8 cellular contexts compared by ENCODE assay signal in the genomic region with DNA sequence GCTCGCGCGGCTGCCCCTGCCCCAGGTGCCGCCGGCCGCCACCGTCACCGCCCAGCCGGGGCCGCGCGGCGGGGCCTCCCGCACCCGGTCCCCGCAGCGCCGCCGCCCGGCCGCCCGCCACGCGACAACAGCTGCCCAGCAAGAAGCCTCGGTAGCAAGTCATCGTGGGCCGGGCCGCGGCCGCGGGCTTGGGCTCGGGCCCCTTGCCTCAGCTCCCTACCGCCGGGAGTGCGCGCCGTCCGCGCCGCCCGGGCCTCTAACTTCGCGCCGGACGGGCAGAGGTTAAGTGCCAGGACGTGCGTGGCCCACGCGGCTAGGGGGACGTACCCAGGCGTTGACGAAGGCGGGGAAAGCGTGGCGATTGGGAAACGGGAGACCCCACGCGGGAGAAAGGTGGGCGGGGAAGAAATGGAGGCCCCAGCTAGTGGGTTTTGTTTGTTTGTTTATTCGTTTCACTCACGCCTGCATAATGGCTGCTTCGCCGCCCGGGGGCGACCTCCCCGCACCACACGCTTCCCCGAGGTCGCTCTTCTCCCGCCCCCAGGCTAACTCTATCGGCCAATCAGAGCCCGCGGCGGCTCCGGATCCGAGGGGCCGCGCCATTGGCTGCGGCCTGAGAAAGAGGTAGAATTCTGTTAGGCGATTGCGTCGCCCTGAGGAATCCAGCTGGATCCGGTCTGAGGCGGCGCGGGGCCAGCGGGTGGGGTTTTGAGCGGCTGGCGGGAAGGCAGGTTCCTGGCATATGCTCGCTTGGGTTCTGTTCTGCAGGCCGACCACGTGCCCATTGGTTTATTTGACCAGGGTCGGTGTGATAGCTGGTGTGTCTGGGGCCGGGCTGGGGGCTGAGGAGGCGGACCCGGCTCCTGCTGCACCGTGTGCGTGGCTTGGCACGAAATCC. TPM values are rescaled to one million over a fixed set of nuclear protein-coding genes. Genes with fewer than 3 reads are reported as not detected.
DNase-seq lines count a peak whose midpoint lies in the region; ATAC-seq and TF ChIP-seq lines count a peak whose summit lies in the region.

A gene with protein sequence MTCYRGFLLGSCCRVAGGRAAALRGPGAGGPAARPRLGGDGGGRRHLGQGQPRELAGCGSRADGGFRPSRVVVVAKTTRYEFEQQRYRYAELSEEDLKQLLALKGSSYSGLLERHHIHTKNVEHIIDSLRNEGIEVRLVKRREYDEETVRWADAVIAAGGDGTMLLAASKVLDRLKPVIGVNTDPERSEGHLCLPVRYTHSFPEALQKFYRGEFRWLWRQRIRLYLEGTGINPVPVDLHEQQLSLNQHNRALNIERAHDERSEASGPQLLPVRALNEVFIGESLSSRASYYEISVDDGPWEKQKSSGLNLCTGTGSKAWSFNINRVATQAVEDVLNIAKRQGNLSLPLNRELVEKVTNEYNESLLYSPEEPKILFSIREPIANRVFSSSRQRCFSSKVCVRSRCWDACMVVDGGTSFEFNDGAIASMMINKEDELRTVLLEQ (minus strand): TSS at position 290 of the 898 bp plus-strand sequence. CDS start 127 bp downstream, at position 163.

- H3K4me3 ChIP-seq in GM12864 (ENCODE audit: low read depth, low read length): peak within 1 kb of the TSS; percentile 87

- peak; percentile 74 for TF ChIP-seq CTCF in GM12864 (IDR thresholded peaks at IDR 0.05; ENCODE audit: low read depth, low read length, missing control alignments)

- DNase-seq in GM12864 (ENCODE audit: low read depth) (peak; percentile 72), NCI-H1092 treated with DMSO at 0.1 percent for 48 hours (lab: John Stamatoyannopoulos, UW) (peak; percentile 91), SKM-1 (lab: John Stamatoyannopoulos, UW; ENCODE audit: unreplicated experiment) (peak; percentile 95), glomerular endothelial cell (ENCODE audit: extremely low read depth, low read depth, low spot score) (peak; percentile 65), occipital lobe (lab: John Stamatoyannopoulos, UW) (peak; percentile 99)
- DNase-seq in activated naive CD4-positive, alpha-beta T cell treated with anti-CD3 and anti-CD28 coated beads, Interleukin-2, amount 50 U/mL, for 72 hours (ENCODE audit: low spot score in 2 of 2): peak; percentile 89 to 94

- H3K27ac ChIP-seq in temporal lobe (ENCODE audit: low read depth, low read length): peak within 1 kb of the TSS; percentile 92

- peak within 1 kb of the TSS; percentile 88 to 95 for H3K27ac Mint-ChIP-seq in activated naive CD4-positive, alpha-beta T cell treated with anti-CD3 and anti-CD28 coated beads, Interleukin-2, amount 50 U/mL, for 72 hours

- ATAC-seq in HG02623 (IDR thresholded peaks at IDR 0.05; ENCODE audit: unreplicated experiment): peak; percentile 88
- ATAC-seq in activated naive CD4-positive, alpha-beta T cell treated with anti-CD3 and anti-CD28 coated beads, Interleukin-2, amount 50 U/mL, for 72 hours: peak; percentile 90 to 93

- no peaks in the 10 kb centered on the region for H3K9me3 Mint-ChIP-seq in activated naive CD4-positive, alpha-beta T cell treated with anti-CD3 and anti-CD28 coated beads, Interleukin-2, amount 50 U/mL, for 72 hours

- H3K36me3 Mint-ChIP-seq in activated naive CD4-positive, alpha-beta T cell treated with anti-CD3 and anti-CD28 coated beads, Interleukin-2, amount 50 U/mL, for 72 hours: no peaks in the 10 kb centered on the region

RNA-seq across cellular contexts. Expression of the gene that starts here (rescaled TPM):
- total RNA-seq in activated naive CD4-positive, alpha-beta T cell treated with anti-CD3 and anti-CD28 coated beads, Interleukin-2, amount 50 U/mL, for 72 hours: 10 to 100 TPM; 11.7 to 12.2 TPM
- total RNA-seq in glomerular endothelial cell: 8.7 and 9.6 TPM in 2 replicates
- 116 TPM for total RNA-seq in occipital lobe
- 68.8 TPM for total RNA-seq in temporal lobe

Comparison
In these comparisons a context has a peak if more than half of its experiments do, and no peak if none do; other contexts are left out.
1. Peak in every context shown above with its lines: DNase-seq, ATAC-seq, H3K4me3 ChIP-seq and H3K27ac ChIP-seq.